8 cellular contexts compared by ENCODE assay signal in genomic region chr4:15653864-15654391, GRCh38. TPM values are rescaled to one million over a fixed set of nuclear protein-coding genes. Genes with fewer than 3 reads are reported as not detected.
DNase-seq lines count a peak whose midpoint lies in the region; ATAC-seq and TF ChIP-seq lines count a peak whose summit lies in the region.

No MANE protein-coding gene starts in this region.

- TF ChIP-seq CTCF in dorsolateral prefrontal cortex (IDR thresholded peaks at IDR 0.05 in 54 of 56, conservative IDR thresholded peaks at IDR 0.05 in 2 of 56; ENCODE audit: low read depth in 1 of 56, partially characterized antibody in 56 of 56) (peak in 1 of 56 donors; percentile 3), type B pancreatic cell (conservative IDR thresholded peaks at IDR 0.05) (no peak)

- peak overlapping the region; percentile 82 to 100 (median 100) for H3K27ac ChIP-seq in dorsolateral prefrontal cortex

- CTCF ChIA-PET in activated CD4-positive, alpha-beta T cell treated with anti-CD3 and anti-CD28 coated beads, Interleukin-2, amount 10 ng/mL, durations not matched to agents 7 days and 5 days (lab: Charles Lee) = interaction anchor here (0.6 to 1.7 kb wide), 4 partner anchors 11 to 636 kb away, joined by 3 to 5 read pairs (median 4); no protein-coding TSS in a partner anchor

- no peaks in the 10 kb centered on the region for H3K9me3 Mint-ChIP-seq in activated CD4-positive, alpha-beta T cell treated with anti-CD3 and anti-CD28 coated beads, Interleukin-2, amount 10 ng/mL, durations not matched to agents 7 days and 5 days
- H3K9me3 Mint-ChIP-seq in memory B cell (no peaks in the 10 kb centered on the region), type B pancreatic cell (no peaks in the 10 kb centered on the region)

- POLR2A ChIA-PET in activated CD4-positive, alpha-beta T cell treated with anti-CD3 and anti-CD28 coated beads, Interleukin-2, amount 10 ng/mL, durations not matched to agents 7 days and 5 days (lab: Charles Lee) = no interaction called here

- peak overlapping the region; percentile 98 for H3K4me3 Mint-ChIP-seq in activated CD4-positive, alpha-beta T cell treated with anti-CD3 and anti-CD28 coated beads, Interleukin-2, amount 10 ng/mL, durations not matched to agents 7 days and 5 days
- H3K4me3 Mint-ChIP-seq in memory B cell (peak overlapping the region; percentile 93), type B pancreatic cell (peak overlapping the region; percentile 99)

- intact Hi-C loops in dorsolateral prefrontal cortex (cut with DNase I) = loop anchor here (2.0 to 10.0 kb wide), 6 partner anchors 151 to 651 kb away; partner anchors contain the start of genes CPEB2 (in 2 of the 2) and TAPT1 (in 1 of the 2)

- H3K4me3 ChIP-seq in dorsolateral prefrontal cortex = peak overlapping the region; percentile 64 to 90 (median 80)

- peak overlapping the region; percentile 96 for H3K27ac Mint-ChIP-seq in activated CD4-positive, alpha-beta T cell treated with anti-CD3 and anti-CD28 coated beads, Interleukin-2, amount 10 ng/mL, durations not matched to agents 7 days and 5 days
- H3K27ac Mint-ChIP-seq in memory B cell = peak overlapping the region; percentile 95
- H3K27ac Mint-ChIP-seq in type B pancreatic cell = peak overlapping the region; percentile 95

- peaks cover 58% of the 10 kb centered on the region for H3K4me1 Mint-ChIP-seq in activated CD4-positive, alpha-beta T cell treated with anti-CD3 and anti-CD28 coated beads, Interleukin-2, amount 10 ng/mL, durations not matched to agents 7 days and 5 days
- H3K4me1 Mint-ChIP-seq in memory B cell = peaks cover 22% of the 10 kb centered on the region
- H3K4me1 Mint-ChIP-seq in type B pancreatic cell (ENCODE audit: unreplicated experiment) = peaks cover 36% of the 10 kb centered on the region

- no peaks in the 10 kb centered on the region for H3K27me3 Mint-ChIP-seq in activated CD4-positive, alpha-beta T cell treated with anti-CD3 and anti-CD28 coated beads, Interleukin-2, amount 10 ng/mL, durations not matched to agents 7 days and 5 days
- H3K27me3 Mint-ChIP-seq in memory B cell (no peaks in the 10 kb centered on the region), type B pancreatic cell (no peaks in the 10 kb centered on the region)

- ATAC-seq in HG03108 (IDR thresholded peaks at IDR 0.05; ENCODE audit: unreplicated experiment) (peak; percentile 22), memory B cell (ENCODE audit: low read depth) (no peak)

- peak; percentile 22 for DNase-seq in activated CD4-positive, alpha-beta T cell treated with anti-CD3 and anti-CD28 coated beads, Interleukin-2, amount 10 ng/mL, durations not matched to agents 7 days and 5 days
- DNase-seq in activated CD4-positive, alpha-beta T cell treated with anti-CD3 and anti-CD28 coated beads, Interleukin-2, amount 50 U/mL, for 4 hours = no peak
- peak; percentile 88 for DNase-seq in RKO (ENCODE audit: low spot score)
- peak in 4 of 10 donors; percentile 11 to 42 (median 28) for DNase-seq in dorsolateral prefrontal cortex
- no peak for DNase-seq in memory B cell (ENCODE audit: low spot score in 2 of 2)
- DNase-seq in type B pancreatic cell (ENCODE audit: extremely low spot score, unreplicated experiment) = no peak
- DNase-seq in NCI-H1436 (lab: John Stamatoyannopoulos, UW) = no peak

- H3K36me3 Mint-ChIP-seq in activated CD4-positive, alpha-beta T cell treated with anti-CD3 and anti-CD28 coated beads, Interleukin-2, amount 10 ng/mL, durations not matched to agents 7 days and 5 days (ENCODE audit: low read depth) = peaks cover 13% of the 10 kb centered on the region
- H3K36me3 Mint-ChIP-seq in memory B cell = no peaks in the 10 kb centered on the region
- H3K36me3 Mint-ChIP-seq in type B pancreatic cell = peaks cover 7% of the 10 kb centered on the region

- no peaks in the 10 kb centered on the region for H3K27me3 ChIP-seq in dorsolateral prefrontal cortex

RNA-seq across cellular contexts. Expression of gene FBXL5, which starts 1.2 kb away (rescaled TPM):
- total RNA-seq in activated CD4-positive, alpha-beta T cell treated with anti-CD3 and anti-CD28 coated beads, Interleukin-2, amount 10 ng/mL, durations not matched to agents 7 days and 5 days = 10 to 100 TPM; 34.3 to 38.6 TPM
- total RNA-seq in dorsolateral prefrontal cortex = 100 to 1,000 TPM in 33 of 120 experiments, 10 to 100 TPM in 87; 72.7 to 124 (median 93.8) TPM
- total RNA-seq in type B pancreatic cell (ENCODE audit: low replicate concordance) = 48.2 and 48.4 TPM in 2 replicates

RNA-seq across cellular contexts. Expression of gene FAM200B, which starts 27.7 kb away (rescaled TPM):
- 10 to 100 TPM; 15.9 to 24.3 TPM for total RNA-seq in activated CD4-positive, alpha-beta T cell treated with anti-CD3 and anti-CD28 coated beads, Interleukin-2, amount 10 ng/mL, durations not matched to agents 7 days and 5 days
- total RNA-seq in dorsolateral prefrontal cortex = 10 to 100 TPM; 44.8 to 87.8 (median 59.0) TPM
- 39.0 and 43.6 TPM in 2 replicates for total RNA-seq in type B pancreatic cell (ENCODE audit: low replicate concordance)

RNA-seq across cellular contexts. Expression of gene BST1, which starts 48.9 kb away (rescaled TPM):
- 1 to 10 TPM in 1 of 2 experiments, under 1 TPM in 1; 0.82 to 1.0 TPM for total RNA-seq in activated CD4-positive, alpha-beta T cell treated with anti-CD3 and anti-CD28 coated beads, Interleukin-2, amount 10 ng/mL, durations not matched to agents 7 days and 5 days
- total RNA-seq in dorsolateral prefrontal cortex (1 to 10 TPM in 101 of 120 experiments, under 1 TPM in 19; 0.48 to 5.2 (median 1.9) TPM), type B pancreatic cell (ENCODE audit: low replicate concordance) (0.89 and 3.4 TPM in 2 replicates)

Comparison
In these comparisons a context has a peak if more than half of its experiments do, and no peak if none do; other contexts are left out.
1. DNase-seq: peak in activated CD4-positive, alpha-beta T cell treated with anti-CD3 and anti-CD28 coated beads, Interleukin-2, amount 10 ng/mL, durations not matched to agents 7 days and 5 days (single experiment) and RKO (single experiment); none in activated CD4-positive, alpha-beta T cell treated with anti-CD3 and anti-CD28 coated beads, Interleukin-2, amount 50 U/mL, for 4 hours (0 of 2), memory B cell (0 of 2), type B pancreatic cell (single experiment) and NCI-H1436 (single experiment).
2. Peak in every context shown above with its lines, with median percentiles within 50 percentile points of each other: H3K27ac Mint-ChIP-seq and H3K4me3 Mint-ChIP-seq.